ENCODE assay signal across 9 cellular contexts in genomic region chr10:122154733-122155366, GRCh38.
A peak's percentile ranks its signal among the peaks of the same experiment; 100 is the strongest.
DNase-seq lines count a peak whose midpoint lies in the region; TF ChIP-seq lines count a peak whose summit lies in the region.
"Had no signal": no experiment of that assay in that cellular context is flagged by ENCODE, and none has a peak within 500 bp of the region (broad histone marks: within the 10 kb centered on the region; RNA-seq: fewer than 3 reads in every experiment).

No MANE protein-coding gene starts in this region.

- peak overlapping the region in 2 of 4 donors; percentile 2 to 28 for H3K4me3 ChIP-seq in tibial nerve

- 14 to 15% methylated on average over 20 to 21 of the region's 21 CpGs for WGBS in tibial nerve, 2 donors

- no peaks in the 10 kb centered on the region for H3K36me3 ChIP-seq in tibial nerve

- no peak for TF ChIP-seq EP300 in tibial nerve (IDR thresholded peaks at IDR 0.05)

- DNase-seq in NCI-H1436 (lab: John Stamatoyannopoulos, UW) = peak; percentile 35
- no peak for DNase-seq in NCI-H1436 treated with DMSO at 0.1 percent for 48 hours (lab: John Stamatoyannopoulos, UW)
- peak; percentile 85 for DNase-seq in dedifferentiated amniotic fluid mesenchymal stem cell (ENCODE audit: extremely low spot score)
- DNase-seq in medulla oblongata (ENCODE audit: extremely low spot score) = peak; percentile 60
- DNase-seq in tibial nerve (ENCODE audit: low spot score in 2 of 2) = peak in 1 of 2 donors; percentile 48
- no peak for DNase-seq in HuH-7.5 (ENCODE audit: low spot score)
- DNase-seq in UCSD-AML1 (lab: John Stamatoyannopoulos, UW; ENCODE audit: unreplicated experiment) = no peak
- no peak for DNase-seq in activated CD8-positive, alpha-beta memory T cell treated with anti-CD3 and anti-CD28 coated beads, Interleukin-2, amount 50 U/mL, for 4 hours
- DNase-seq: amniotic stem cell had no signal

- no peaks in the 10 kb centered on the region for H3K27me3 ChIP-seq in tibial nerve

- peaks cover 0 to 60% (median 15%) of the 10 kb centered on the region in 4 donors for H3K4me1 ChIP-seq in tibial nerve

- no peaks in the 10 kb centered on the region for H3K9me3 ChIP-seq in tibial nerve

- no peak for TF ChIP-seq POLR2A in tibial nerve (IDR thresholded peaks at IDR 0.05)

- no peak for TF ChIP-seq CTCF in tibial nerve (IDR thresholded peaks at IDR 0.05)

- peak overlapping the region; percentile 36 to 81 (median 57) for H3K27ac ChIP-seq in tibial nerve

Comparison
In these comparisons a context has a peak if more than half of its experiments do, and no peak if none do; other contexts are left out.
1. DNase-seq: peak in NCI-H1436 (single experiment), dedifferentiated amniotic fluid mesenchymal stem cell (single experiment) and medulla oblongata (single experiment); none in NCI-H1436 treated with DMSO at 0.1 percent for 48 hours (single experiment), HuH-7.5 (single experiment), UCSD-AML1 (single experiment) and activated CD8-positive, alpha-beta memory T cell treated with anti-CD3 and anti-CD28 coated beads, Interleukin-2, amount 50 U/mL, for 4 hours (single experiment).